ENCODE assay signal across 1 cellular context in genomic region chr22:22068657-22069056, GRCh38.
TF ChIP-seq lines count a peak whose summit lies in the region.

No MANE protein-coding gene starts in this region.

TF ChIP-seq in GM12878, 131 proteins besides CTCF, POLR2A, EP300 and RAD21 (continued from another document):
- no peak for TF ChIP-seq ZBTB4 (CRISPR knock-in tag; IDR thresholded peaks at IDR 0.05)
